Comparison of ENCODE assay signal across 32 cellular contexts in the genomic region with DNA sequence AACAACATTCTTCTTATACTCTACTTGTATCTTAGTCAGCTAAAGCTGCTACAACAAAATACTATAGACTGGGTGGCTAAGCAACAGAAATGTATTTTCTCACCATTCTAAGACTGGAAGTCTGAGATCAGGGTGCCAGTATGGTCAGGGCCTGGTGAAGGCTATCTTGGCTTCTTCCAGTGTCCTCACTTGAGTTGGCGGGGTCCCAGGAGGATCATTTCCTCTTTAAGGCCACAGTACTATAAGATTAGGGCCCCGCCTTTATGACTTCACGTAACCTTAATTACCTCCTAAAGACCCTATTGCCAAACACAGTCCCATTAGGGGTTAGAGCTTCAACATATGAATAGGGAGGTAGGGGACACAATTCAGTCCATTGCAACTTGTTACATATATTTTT. TPM values are rescaled to one million over a fixed set of nuclear protein-coding genes. Genes with fewer than 3 reads are reported as not detected.
DNase-seq lines count a peak whose midpoint lies in the region; ATAC-seq, FAIRE-seq and TF ChIP-seq lines count a peak whose summit lies in the region.
"Had no signal": no experiment of that assay in that cellular context is flagged by ENCODE, and none has a peak within 500 bp of the region (broad histone marks: within the 10 kb centered on the region; RNA-seq: fewer than 3 reads in every experiment).

No MANE protein-coding gene starts in this region.

- BruUV-seq in PC-9 (replicated peaks; lab: Mats Ljungman, UMichigan) = no TSS peak

- H3K27ac ChIP-seq in left ventricle myocardium inferior (replicated peaks) (peak overlapping the region; percentile 51), PC-9 (no peak overlapping the region)
- H3K27ac ChIP-seq: GM23248, prostate gland, sigmoid colon had no signal

- intact Hi-C loops in left ventricle myocardium inferior (cut with micrococcal nuclease) = no loop called here
- intact Hi-C loops in cardiac septum (cut with DNase I) = no loop called here
- intact Hi-C loops in left colon (cut with DNase I, micrococcal nuclease) = no loop called here
- intact Hi-C loops in PC-9 (cut with micrococcal nuclease; ENCODE audit: unreplicated experiment) = no loop called here

- FAIRE-seq in D721Med (lab: Jason Lieb, UNC) = no peak
- FAIRE-seq: kidney had no signal

- H3K4me3 ChIP-seq in left ventricle myocardium inferior (no peak overlapping the region), PC-9 (no peak overlapping the region)
- H3K4me3 ChIP-seq: coronary artery, esophagus muscularis mucosa, GM23248, heart right ventricle, mucosa of descending colon, prostate gland, sigmoid colon had no signal

- H2AFZ ChIP-seq in PC-9 = no peak overlapping the region
- H2AFZ ChIP-seq: GM23248 had no signal

- POLR2A ChIA-PET in PC-9 (lab: Charles Lee; ENCODE audit: unreplicated experiment) = interaction anchor here (0.6 kb wide), 1 partner anchor 16 kb away, joined by 6 read pairs; no protein-coding TSS in a partner anchor

- H3K9me3 ChIP-seq in left ventricle myocardium inferior (replicated peaks) (no peaks in the 10 kb centered on the region), PC-9 (ENCODE audit: insufficient read depth, low read depth) (no peaks in the 10 kb centered on the region)
- H3K9me3 ChIP-seq: esophagus muscularis mucosa, heart right ventricle, mucosa of descending colon, prostate gland, sigmoid colon had no signal

- H3K36me3 ChIP-seq in left ventricle myocardium inferior (no peaks in the 10 kb centered on the region), PC-9 (ENCODE audit: low read depth) (no peaks in the 10 kb centered on the region)
- H3K36me3 ChIP-seq: esophagus muscularis mucosa, heart right ventricle, prostate gland, sigmoid colon had no signal

- peaks cover 23% of the 10 kb centered on the region; the same call in 1 of the 2 replicates for H3K79me2 ChIP-seq in PC-9 (ENCODE audit: low read depth)

- H3K27me3 ChIP-seq in left ventricle myocardium inferior (ENCODE audit: low read depth) (no peaks in the 10 kb centered on the region), PC-9 (ENCODE audit: insufficient read depth, low read depth) (no peaks in the 10 kb centered on the region)
- H3K27me3 ChIP-seq: esophagus muscularis mucosa, sigmoid colon had no signal

- TF ChIP-seq CTCF in left ventricle myocardium inferior (IDR thresholded peaks at IDR 0.05; ENCODE audit: borderline replicate concordance) (no peak), D721Med (IDR thresholded peaks at IDR 0.05; ENCODE audit: insufficient read depth, missing control alignments) (no peak), PC-9 (conservative IDR thresholded peaks at IDR 0.05) (no peak)

- CTCF ChIA-PET in PC-9 (lab: Charles Lee) = no interaction called here

- peaks cover 59% of the 10 kb centered on the region for H3K4me1 ChIP-seq in left ventricle myocardium inferior
- no peaks in the 10 kb centered on the region for H3K4me1 ChIP-seq in PC-9 (replicated peaks; ENCODE audit: insufficient read depth)
- H3K4me1 ChIP-seq: prostate gland had no signal

- no peak for DNase-seq in left ventricle myocardium inferior
- no peak for DNase-seq in cardiac septum (ENCODE audit: low spot score)
- DNase-seq in OCI-M1 (lab: John Stamatoyannopoulos, UW) = peak; percentile 35
- DNase-seq in left colon = peak in 1 of 2 donors; percentile 21
- DNase-seq in D721Med (ENCODE audit: insufficient read length, low spot score) = no peak
- no peak for DNase-seq in PC-9
- DNase-seq: activated CD4-positive, alpha-beta memory T cell treated with anti-CD3 and anti-CD28 coated beads for 36 hours; activated CD4-positive, alpha-beta T cell treated with anti-CD3 and anti-CD28 coated beads for 1 hour; activated naive CD4-positive, alpha-beta T cell treated with Interleukin-2 at 50 U/mL for 16 hours; AML-193; caudate nucleus; CD4-positive, CD25-positive, alpha-beta regulatory T cell; effector CD8-positive, alpha-beta T cell; foreskin fibroblast; GM23248; HFFc6; kidney; MV-4-11; natural killer cell; NCI-H146; NCI-H2107; NCI-H446; NCI-H774; nucleus accumbens; sigmoid colon; stimulated activated CD4-positive, alpha-beta T cell treated with anti-CD3 and anti-CD28 coated beads, Interleukin-4, amount 100 ng/mL, for 24 hours had no signal

- ATAC-seq in left colon = peak; percentile 42
- no peak for ATAC-seq in GM19324 (IDR thresholded peaks at IDR 0.05; ENCODE audit: low FRiP score, unreplicated experiment)
- ATAC-seq: mucosa of descending colon, natural killer cell had no signal

- H3F3A ChIP-seq in PC-9 (ENCODE audit: insufficient read depth, low read depth) = no peaks in the 10 kb centered on the region

- H3K9me2 ChIP-seq in PC-9 (ENCODE audit: insufficient read depth) = no peaks in the 10 kb centered on the region

- H3K4me2 ChIP-seq in PC-9 = no peak overlapping the region

- H4K20me1 ChIP-seq in PC-9 (ENCODE audit: insufficient read depth) = no peaks in the 10 kb centered on the region

RNA-seq across cellular contexts. Expression of a gene that starts 30.7 kb away (rescaled TPM):
- 36.8 TPM for total RNA-seq in left ventricle myocardium inferior
- 30.6 TPM for total RNA-seq in cardiac septum
- total RNA-seq in left colon = 10 to 100 TPM; 50.0 to 60.4 TPM
- total RNA-seq in PC-9 (2021) = 53.4 and 69.5 TPM in 2 replicates
